Comparison of ENCODE assay signal across 8 cellular contexts in the genomic region with DNA sequence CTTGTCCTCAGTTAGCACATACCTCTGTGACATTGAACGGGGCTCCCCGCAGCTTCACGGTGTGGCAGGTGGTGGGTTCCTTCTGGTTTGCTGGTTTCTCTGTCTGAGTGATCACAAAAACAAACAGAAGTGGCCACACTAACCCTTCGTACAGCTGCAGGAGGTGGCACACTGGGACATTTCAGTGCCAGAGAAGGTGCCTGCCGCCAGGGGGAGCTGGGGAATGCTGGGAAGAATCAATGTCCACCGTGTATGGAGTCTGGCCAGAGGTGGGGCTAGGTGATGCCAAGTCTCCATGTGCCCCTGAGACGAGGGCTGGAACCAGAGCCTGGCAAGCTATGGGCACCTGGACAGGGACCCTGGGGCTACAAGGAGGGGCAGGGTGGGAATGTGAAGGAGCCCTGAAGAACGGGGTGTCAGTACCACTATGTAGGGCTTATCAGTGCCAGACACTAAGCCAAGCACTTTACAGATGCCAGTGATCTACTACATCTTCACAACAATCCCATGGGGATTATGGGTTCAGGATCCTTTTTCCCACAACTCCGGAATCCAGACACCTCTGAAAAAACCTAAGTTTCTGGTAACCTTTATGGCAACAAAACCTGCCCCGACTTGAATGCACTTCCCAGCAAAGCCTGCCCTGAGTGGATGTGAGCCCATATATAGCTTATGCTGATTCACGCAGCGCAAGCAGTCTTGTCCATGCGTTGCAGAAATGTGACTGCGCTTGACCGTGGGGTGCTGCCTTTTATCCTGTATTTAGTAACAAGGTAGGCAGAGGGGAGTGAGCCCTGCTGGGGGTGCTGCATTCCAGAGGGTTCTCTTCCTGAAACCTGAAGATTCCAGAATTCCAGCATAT. TPM values are rescaled to one million over a fixed set of nuclear protein-coding genes. Genes with fewer than 3 reads are reported as not detected.
DNase-seq lines count a peak whose midpoint lies in the region; ATAC-seq and TF ChIP-seq lines count a peak whose summit lies in the region.

No MANE protein-coding gene starts in this region.

- H3K27ac ChIP-seq in SJSA1 = no peak overlapping the region
- H3K27ac ChIP-seq in gastrocnemius medialis = no peak overlapping the region

- H3K27me3 ChIP-seq in H7 (ENCODE audit: control insufficient read depth, insufficient read depth, low read length) = no peaks in the 10 kb centered on the region
- H3K27me3 ChIP-seq in SJSA1 (replicated peaks) = no peaks in the 10 kb centered on the region
- no peaks in the 10 kb centered on the region for H3K27me3 ChIP-seq in gastrocnemius medialis

- intact Hi-C loops in gastrocnemius medialis (cut with DNase I; ENCODE audit: low total_unique reads) = no loop called here

- peak; percentile 52 for DNase-seq in AG20443 (ENCODE audit: low spot score)
- peak; percentile 72 for DNase-seq in H7
- DNase-seq in SJSA1 (ENCODE audit: low read depth in 1 of 2, low spot score in 2 of 2) = peak; percentile 71 to 80
- DNase-seq in glomerular visceral epithelial cell (ENCODE audit: extremely low spot score) = peak; percentile 21
- DNase-seq in gastrocnemius medialis = no peak
- DNase-seq in NCI-H1694 treated with DMSO at 0.1 percent for 48 hours (lab: John Stamatoyannopoulos, UW) = no peak
- DNase-seq in dedifferentiated amniotic fluid mesenchymal stem cell (ENCODE audit: extremely low spot score) = no peak
- no peak for DNase-seq in ureter (ENCODE audit: low spot score)

- in situ Hi-C loops in gastrocnemius medialis (cut with MboI; ENCODE audit: low sequenced_read_pairs in 4 of 4) = loop anchor here in 2 of 4 donors (25.0 kb wide), 1 partner anchor 1957 kb away; no protein-coding TSS in a partner anchor

- peaks cover 27% of the 10 kb centered on the region for H3K36me3 ChIP-seq in H7 (replicated peaks; ENCODE audit: control insufficient read depth, insufficient read depth, low read length)
- H3K36me3 ChIP-seq in SJSA1 = peaks cover 100% of the 10 kb centered on the region
- H3K36me3 ChIP-seq in gastrocnemius medialis = peaks cover 0 to 92% of the 10 kb centered on the region in 2 donors

- ATAC-seq in gastrocnemius medialis = no peak

- TF ChIP-seq POLR2A in gastrocnemius medialis (IDR thresholded peaks at IDR 0.05) = no peak

- H3K4me3 ChIP-seq in H7 (ENCODE audit: insufficient read depth, low read depth, low read length) = no peak overlapping the region
- H3K4me3 ChIP-seq in SJSA1 = no peak overlapping the region
- H3K4me3 ChIP-seq in gastrocnemius medialis = no peak overlapping the region

- no peaks in the 10 kb centered on the region for H3K4me1 ChIP-seq in SJSA1 (replicated peaks)
- no peaks in the 10 kb centered on the region for H3K4me1 ChIP-seq in gastrocnemius medialis

- no peak for TF ChIP-seq CTCF in gastrocnemius medialis (IDR thresholded peaks at IDR 0.05 in 4 of 5, conservative IDR thresholded peaks at IDR 0.05 in 1 of 5)

- H3K9me3 ChIP-seq in SJSA1 (replicated peaks) (no peaks in the 10 kb centered on the region), gastrocnemius medialis (no peaks in the 10 kb centered on the region)

RNA-seq across cellular contexts. Expression of a gene that starts 10.8 kb away (rescaled TPM):
- 36.1 and 42.6 TPM in 2 replicates for total RNA-seq in H7 (2014; rRNA removed; shearing (Covaris generic))
- total RNA-seq in SJSA1 (2014; rRNA removed; shearing (Covaris generic)) = 271 and 433 TPM in 2 replicates
- total RNA-seq in gastrocnemius medialis (10 to 100 TPM; 21.2 to 28.3 (median 26.8) TPM), ureter (60.0 TPM)

Comparison
In these comparisons a context has a peak if more than half of its experiments do, and no peak if none do; other contexts are left out.
1. DNase-seq: peak in AG20443 (single experiment), H7 (single experiment), SJSA1 (2 of 2) and glomerular visceral epithelial cell (single experiment); none in gastrocnemius medialis (0 of 2), NCI-H1694 treated with DMSO at 0.1 percent for 48 hours (single experiment), dedifferentiated amniotic fluid mesenchymal stem cell (single experiment) and ureter (single experiment).